8 cellular contexts compared by ENCODE assay signal in the genomic region with DNA sequence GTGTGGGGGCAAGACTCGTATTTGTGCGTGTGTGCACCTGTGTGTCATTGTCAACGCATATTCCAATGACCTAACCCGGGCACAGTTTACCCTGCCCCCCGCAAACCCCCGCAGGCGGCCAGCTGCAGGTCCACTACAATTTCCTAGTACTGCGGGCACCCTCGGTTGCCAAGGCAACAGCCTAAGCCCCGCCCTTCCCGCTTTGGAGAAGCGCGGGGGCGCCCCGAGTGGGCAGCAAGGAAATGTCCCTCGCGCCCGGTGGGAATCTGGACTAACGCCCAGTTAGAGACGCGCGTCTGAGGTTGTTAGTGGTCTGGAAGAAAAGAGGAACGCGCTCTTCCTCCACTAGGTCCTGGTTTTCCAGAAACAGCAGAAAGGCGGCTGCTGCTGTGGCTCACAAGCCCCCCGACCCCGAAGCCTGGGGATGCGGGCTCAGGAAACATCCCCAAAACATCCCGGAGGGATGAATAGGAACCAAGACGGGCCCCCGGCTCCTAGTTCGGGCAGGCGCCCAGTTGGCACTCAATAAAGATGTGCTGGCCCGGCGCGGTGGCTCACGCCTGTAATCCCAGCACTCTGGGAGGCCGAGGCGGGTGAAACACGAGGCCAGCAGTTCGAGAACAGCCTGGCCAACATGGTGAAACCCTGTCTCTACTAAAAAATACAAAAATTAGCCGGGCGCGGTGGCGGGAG. TPM values are rescaled to one million over a fixed set of nuclear protein-coding genes. Genes with fewer than 3 reads are reported as not detected.
A peak's percentile ranks its signal among the peaks of the same experiment; 100 is the strongest.
DNase-seq lines count a peak whose midpoint lies in the region; ATAC-seq and TF ChIP-seq lines count a peak whose summit lies in the region.

No MANE protein-coding gene starts in this region.

- H3K27me3 ChIP-seq in right lobe of liver, result no peaks in the 10 kb centered on the region

- TF ChIP-seq POLR2A in right lobe of liver (IDR thresholded peaks at IDR 0.05), result no peak

- intact Hi-C loops in activated naive CD4-positive, alpha-beta T cell treated with anti-CD3 and anti-CD28 coated beads for 36 hours (cut with micrococcal nuclease), result loop anchor here (2.0 to 10.0 kb wide), 4 partner anchors 19 to 581 kb away; a partner anchor contains a TSS
- intact Hi-C loops in dendritic cell treated with granulocyte-macrophage colony-stimulating factor and Interleukin-4, amounts not matched to agents 40 ng/mL and 50 ng/mL, for 4 days (cut with micrococcal nuclease), result no loop called here
- intact Hi-C loops in right lobe of liver (cut with DNase I), result no loop called here

- H3K4me3 Mint-ChIP-seq in activated naive CD4-positive, alpha-beta T cell treated with anti-CD3 and anti-CD28 coated beads for 36 hours, result peak overlapping the region; percentile 77
- H3K4me3 Mint-ChIP-seq in dendritic cell treated with granulocyte-macrophage colony-stimulating factor and Interleukin-4, amounts not matched to agents 40 ng/mL and 50 ng/mL, for 4 days, result peak overlapping the region; percentile 92

- peak; percentile 29 for DNase-seq in activated naive CD4-positive, alpha-beta T cell treated with anti-CD3 and anti-CD28 coated beads for 36 hours
- DNase-seq in activated naive CD4-positive, alpha-beta T cell (lab: John Stamatoyannopoulos, UW), result no peak
- DNase-seq in SHP77 treated with DMSO at 0.1 percent for 48 hours (lab: John Stamatoyannopoulos, UW) (peak; percentile 21), right lobe of liver (peak; percentile 72 to 78 (median 73))
- DNase-seq in stimulated activated naive CD8-positive, alpha-beta T cell treated with anti-CD3 and anti-CD28 coated beads, Interleukin-15, Interleukin-2, amounts not matched to agents 100 U/mL and 50 U/mL, for 24 hours, result peak; percentile 58

- no peaks in the 10 kb centered on the region for H3K27me3 Mint-ChIP-seq in activated naive CD4-positive, alpha-beta T cell treated with anti-CD3 and anti-CD28 coated beads for 36 hours (ENCODE audit: low read depth)
- no peaks in the 10 kb centered on the region for H3K27me3 Mint-ChIP-seq in dendritic cell treated with granulocyte-macrophage colony-stimulating factor and Interleukin-4, amounts not matched to agents 40 ng/mL and 50 ng/mL, for 4 days

- no peak for TF ChIP-seq CTCF in right lobe of liver (IDR thresholded peaks at IDR 0.05)

- peaks cover 0 to 28% (median 8%) of the 10 kb centered on the region in 4 donors for H3K4me1 ChIP-seq in right lobe of liver

- H3K27ac ChIP-seq in right lobe of liver, result peak overlapping the region in 1 of 3 donors; percentile 92

- H3K4me1 Mint-ChIP-seq in activated naive CD4-positive, alpha-beta T cell treated with anti-CD3 and anti-CD28 coated beads for 36 hours (ENCODE audit: low read depth), result peaks cover 36% of the 10 kb centered on the region
- H3K4me1 Mint-ChIP-seq in dendritic cell treated with granulocyte-macrophage colony-stimulating factor and Interleukin-4, amounts not matched to agents 40 ng/mL and 50 ng/mL, for 4 days (ENCODE audit: low read depth), result peaks cover 51% of the 10 kb centered on the region

- CTCF ChIA-PET in activated naive CD4-positive, alpha-beta T cell treated with anti-CD3 and anti-CD28 coated beads for 36 hours (lab: Charles Lee), result interaction anchor here (1.4 kb wide), 1 partner anchor 16 kb away, joined by 3 read pairs; no protein-coding TSS in a partner anchor

- no peaks in the 10 kb centered on the region for H3K36me3 ChIP-seq in right lobe of liver

- no peaks in the 10 kb centered on the region for H3K9me3 ChIP-seq in right lobe of liver

- 2% methylated on average over 22 of the region's 45 CpGs for WGBS in right lobe of liver (ENCODE audit: insufficient coverage, low coverage, low lambda C conversion rate, missing lambda C conversion rate)

- ATAC-seq in right lobe of liver, result peak in 1 of 4 donors; percentile 5
- ATAC-seq in stimulated activated naive CD8-positive, alpha-beta T cell treated with anti-CD3 and anti-CD28 coated beads, Interleukin-15, Interleukin-2, amounts not matched to agents 100 U/mL and 50 U/mL, for 24 hours, result no peak
- no peak for ATAC-seq in GM19395 (IDR thresholded peaks at IDR 0.05; ENCODE audit: unreplicated experiment)
- ATAC-seq in GM21447 (IDR thresholded peaks at IDR 0.05; ENCODE audit: unreplicated experiment), result no peak

- no peaks in the 10 kb centered on the region for H3K9me3 Mint-ChIP-seq in activated naive CD4-positive, alpha-beta T cell treated with anti-CD3 and anti-CD28 coated beads for 36 hours
- no peaks in the 10 kb centered on the region for H3K9me3 Mint-ChIP-seq in dendritic cell treated with granulocyte-macrophage colony-stimulating factor and Interleukin-4, amounts not matched to agents 40 ng/mL and 50 ng/mL, for 4 days

- no peak overlapping the region for H3K27ac Mint-ChIP-seq in activated naive CD4-positive, alpha-beta T cell treated with anti-CD3 and anti-CD28 coated beads for 36 hours
- H3K27ac Mint-ChIP-seq in dendritic cell treated with granulocyte-macrophage colony-stimulating factor and Interleukin-4, amounts not matched to agents 40 ng/mL and 50 ng/mL, for 4 days, result peak overlapping the region; percentile 96

- peaks cover 2% of the 10 kb centered on the region for H3K36me3 Mint-ChIP-seq in activated naive CD4-positive, alpha-beta T cell treated with anti-CD3 and anti-CD28 coated beads for 36 hours (ENCODE audit: low read depth)
- peaks cover 23% of the 10 kb centered on the region for H3K36me3 Mint-ChIP-seq in dendritic cell treated with granulocyte-macrophage colony-stimulating factor and Interleukin-4, amounts not matched to agents 40 ng/mL and 50 ng/mL, for 4 days (ENCODE audit: low read depth)

- H3K4me3 ChIP-seq in right lobe of liver, result peak overlapping the region; percentile 70 to 84 (median 74)

RNA-seq across cellular contexts. Expression of a gene that starts 1.1 kb away (rescaled TPM):
- 1 to 10 TPM; 5.4 to 5.7 TPM for total RNA-seq in activated naive CD4-positive, alpha-beta T cell treated with anti-CD3 and anti-CD28 coated beads for 36 hours
- total RNA-seq in right lobe of liver, result 10 to 100 TPM in 4 of 6 experiments, 1 to 10 TPM in 2; 8.3 to 22.2 (median 15.1) TPM

RNA-seq across cellular contexts. Expression of a gene that starts 2.2 kb away (rescaled TPM):
- 10 to 100 TPM; 81.8 to 85.8 TPM for total RNA-seq in activated naive CD4-positive, alpha-beta T cell treated with anti-CD3 and anti-CD28 coated beads for 36 hours
- total RNA-seq in right lobe of liver, result 100 to 1,000 TPM in 4 of 6 experiments, 10 to 100 TPM in 2; 62.9 to 126 (median 109) TPM

RNA-seq across cellular contexts. Expression of a gene that starts 7.3 kb away (rescaled TPM):
- total RNA-seq in activated naive CD4-positive, alpha-beta T cell treated with anti-CD3 and anti-CD28 coated beads for 36 hours, result 10 to 100 TPM; 62.1 to 68.9 TPM
- 100 to 1,000 TPM; 223 to 479 (median 297) TPM for total RNA-seq in right lobe of liver

RNA-seq across cellular contexts. Expression of a gene that starts 8.7 kb away (rescaled TPM):
- total RNA-seq in activated naive CD4-positive, alpha-beta T cell treated with anti-CD3 and anti-CD28 coated beads for 36 hours, result 1 to 10 TPM; 8.9 to 9.1 TPM
- 10 to 100 TPM in 3 of 6 experiments, 1 to 10 TPM in 3; 6.5 to 19.2 (median 11.7) TPM for total RNA-seq in right lobe of liver

RNA-seq across cellular contexts. Expression of a gene that starts 19.7 kb away (rescaled TPM):
- total RNA-seq in activated naive CD4-positive, alpha-beta T cell treated with anti-CD3 and anti-CD28 coated beads for 36 hours, result 1,000 to 10,000 TPM; 1,927 to 1,957 TPM
- 100 to 1,000 TPM; 396 to 971 (median 447) TPM for total RNA-seq in right lobe of liver

Comparison
In these comparisons a context has a peak if more than half of its experiments do, and no peak if none do; other contexts are left out.
1. DNase-seq: peak in activated naive CD4-positive, alpha-beta T cell treated with anti-CD3 and anti-CD28 coated beads for 36 hours (single experiment), SHP77 treated with DMSO at 0.1 percent for 48 hours (single experiment), right lobe of liver (3 of 3) and stimulated activated naive CD8-positive, alpha-beta T cell treated with anti-CD3 and anti-CD28 coated beads, Interleukin-15, Interleukin-2, amounts not matched to agents 100 U/mL and 50 U/mL, for 24 hours (single experiment); none in activated naive CD4-positive, alpha-beta T cell (0 of 4).